Comparison of ENCODE assay signal across 1 cellular context in genomic region chr1:84668185-84668584, GRCh38.
TF ChIP-seq lines count a peak whose summit lies in the region.

No MANE protein-coding gene starts in this region.

TF ChIP-seq in H1, 55 proteins besides CTCF, POLR2A, EP300 and RAD21 (continued from another document):
- TF ChIP-seq, protein P1, sequence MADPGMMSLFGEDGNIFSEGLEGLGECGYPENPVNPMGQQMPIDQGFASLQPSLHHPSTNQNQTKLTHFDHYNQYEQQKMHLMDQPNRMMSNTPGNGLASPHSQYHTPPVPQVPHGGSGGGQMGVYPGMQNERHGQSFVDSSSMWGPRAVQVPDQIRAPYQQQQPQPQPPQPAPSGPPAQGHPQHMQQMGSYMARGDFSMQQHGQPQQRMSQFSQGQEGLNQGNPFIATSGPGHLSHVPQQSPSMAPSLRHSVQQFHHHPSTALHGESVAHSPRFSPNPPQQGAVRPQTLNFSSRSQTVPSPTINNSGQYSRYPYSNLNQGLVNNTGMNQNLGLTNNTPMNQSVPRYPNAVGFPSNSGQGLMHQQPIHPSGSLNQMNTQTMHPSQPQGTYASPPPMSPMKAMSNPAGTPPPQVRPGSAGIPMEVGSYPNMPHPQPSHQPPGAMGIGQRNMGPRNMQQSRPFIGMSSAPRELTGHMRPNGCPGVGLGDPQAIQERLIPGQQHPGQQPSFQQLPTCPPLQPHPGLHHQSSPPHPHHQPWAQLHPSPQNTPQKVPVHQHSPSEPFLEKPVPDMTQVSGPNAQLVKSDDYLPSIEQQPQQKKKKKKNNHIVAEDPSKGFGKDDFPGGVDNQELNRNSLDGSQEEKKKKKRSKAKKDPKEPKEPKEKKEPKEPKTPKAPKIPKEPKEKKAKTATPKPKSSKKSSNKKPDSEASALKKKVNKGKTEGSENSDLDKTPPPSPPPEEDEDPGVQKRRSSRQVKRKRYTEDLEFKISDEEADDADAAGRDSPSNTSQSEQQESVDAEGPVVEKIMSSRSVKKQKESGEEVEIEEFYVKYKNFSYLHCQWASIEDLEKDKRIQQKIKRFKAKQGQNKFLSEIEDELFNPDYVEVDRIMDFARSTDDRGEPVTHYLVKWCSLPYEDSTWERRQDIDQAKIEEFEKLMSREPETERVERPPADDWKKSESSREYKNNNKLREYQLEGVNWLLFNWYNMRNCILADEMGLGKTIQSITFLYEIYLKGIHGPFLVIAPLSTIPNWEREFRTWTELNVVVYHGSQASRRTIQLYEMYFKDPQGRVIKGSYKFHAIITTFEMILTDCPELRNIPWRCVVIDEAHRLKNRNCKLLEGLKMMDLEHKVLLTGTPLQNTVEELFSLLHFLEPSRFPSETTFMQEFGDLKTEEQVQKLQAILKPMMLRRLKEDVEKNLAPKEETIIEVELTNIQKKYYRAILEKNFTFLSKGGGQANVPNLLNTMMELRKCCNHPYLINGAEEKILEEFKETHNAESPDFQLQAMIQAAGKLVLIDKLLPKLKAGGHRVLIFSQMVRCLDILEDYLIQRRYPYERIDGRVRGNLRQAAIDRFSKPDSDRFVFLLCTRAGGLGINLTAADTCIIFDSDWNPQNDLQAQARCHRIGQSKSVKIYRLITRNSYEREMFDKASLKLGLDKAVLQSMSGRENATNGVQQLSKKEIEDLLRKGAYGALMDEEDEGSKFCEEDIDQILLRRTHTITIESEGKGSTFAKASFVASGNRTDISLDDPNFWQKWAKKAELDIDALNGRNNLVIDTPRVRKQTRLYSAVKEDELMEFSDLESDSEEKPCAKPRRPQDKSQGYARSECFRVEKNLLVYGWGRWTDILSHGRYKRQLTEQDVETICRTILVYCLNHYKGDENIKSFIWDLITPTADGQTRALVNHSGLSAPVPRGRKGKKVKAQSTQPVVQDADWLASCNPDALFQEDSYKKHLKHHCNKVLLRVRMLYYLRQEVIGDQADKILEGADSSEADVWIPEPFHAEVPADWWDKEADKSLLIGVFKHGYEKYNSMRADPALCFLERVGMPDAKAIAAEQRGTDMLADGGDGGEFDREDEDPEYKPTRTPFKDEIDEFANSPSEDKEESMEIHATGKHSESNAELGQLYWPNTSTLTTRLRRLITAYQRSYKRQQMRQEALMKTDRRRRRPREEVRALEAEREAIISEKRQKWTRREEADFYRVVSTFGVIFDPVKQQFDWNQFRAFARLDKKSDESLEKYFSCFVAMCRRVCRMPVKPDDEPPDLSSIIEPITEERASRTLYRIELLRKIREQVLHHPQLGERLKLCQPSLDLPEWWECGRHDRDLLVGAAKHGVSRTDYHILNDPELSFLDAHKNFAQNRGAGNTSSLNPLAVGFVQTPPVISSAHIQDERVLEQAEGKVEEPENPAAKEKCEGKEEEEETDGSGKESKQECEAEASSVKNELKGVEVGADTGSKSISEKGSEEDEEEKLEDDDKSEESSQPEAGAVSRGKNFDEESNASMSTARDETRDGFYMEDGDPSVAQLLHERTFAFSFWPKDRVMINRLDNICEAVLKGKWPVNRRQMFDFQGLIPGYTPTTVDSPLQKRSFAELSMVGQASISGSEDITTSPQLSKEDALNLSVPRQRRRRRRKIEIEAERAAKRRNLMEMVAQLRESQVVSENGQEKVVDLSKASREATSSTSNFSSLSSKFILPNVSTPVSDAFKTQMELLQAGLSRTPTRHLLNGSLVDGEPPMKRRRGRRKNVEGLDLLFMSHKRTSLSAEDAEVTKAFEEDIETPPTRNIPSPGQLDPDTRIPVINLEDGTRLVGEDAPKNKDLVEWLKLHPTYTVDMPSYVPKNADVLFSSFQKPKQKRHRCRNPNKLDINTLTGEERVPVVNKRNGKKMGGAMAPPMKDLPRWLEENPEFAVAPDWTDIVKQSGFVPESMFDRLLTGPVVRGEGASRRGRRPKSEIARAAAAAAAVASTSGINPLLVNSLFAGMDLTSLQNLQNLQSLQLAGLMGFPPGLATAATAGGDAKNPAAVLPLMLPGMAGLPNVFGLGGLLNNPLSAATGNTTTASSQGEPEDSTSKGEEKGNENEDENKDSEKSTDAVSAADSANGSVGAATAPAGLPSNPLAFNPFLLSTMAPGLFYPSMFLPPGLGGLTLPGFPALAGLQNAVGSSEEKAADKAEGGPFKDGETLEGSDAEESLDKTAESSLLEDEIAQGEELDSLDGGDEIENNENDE (IDR thresholded peaks at IDR 0.05; ENCODE audit: insufficient replicate concordance, low read length), result no peak
- TF ChIP-seq GTF2F1 (IDR thresholded peaks at IDR 0.05; ENCODE audit: borderline replicate concordance, low read depth, low read length) (no peak), BCL11A (IDR thresholded peaks at IDR 0.05; ENCODE audit: low read depth in 2 of 2, low read length in 2 of 2) (no peak)
